Comparison of ENCODE assay signal across 9 cellular contexts in genomic region chr7:101507791-101508252, GRCh38.
DNase-seq lines count a peak whose midpoint lies in the region; ATAC-seq, FAIRE-seq and TF ChIP-seq lines count a peak whose summit lies in the region.
"Had no signal": no experiment of that assay in that cellular context is flagged by ENCODE, and none has a peak within 500 bp of the region (broad histone marks: within the 10 kb centered on the region; RNA-seq: fewer than 3 reads in every experiment).

No MANE protein-coding gene starts in this region.

- H3K9me3 ChIP-seq in DND-41 (ENCODE audit: insufficient read depth, low read length, severe bottlenecking) (no peaks in the 10 kb centered on the region), Karpas-422 (ENCODE audit: low read length) (no peaks in the 10 kb centered on the region), right lobe of liver (no peaks in the 10 kb centered on the region)

- intact Hi-C loops in right lobe of liver (cut with DNase I): no loop called here

- H3K27ac ChIP-seq in DND-41 (ENCODE audit: low read length) (no peak overlapping the region), Karpas-422 (ENCODE audit: low read length) (no peak overlapping the region), right lobe of liver (no peak overlapping the region)

- ATAC-seq in DND-41 (ENCODE audit: insufficient read depth, low read depth) (peak; percentile 77), right lobe of liver (peak; percentile 45 to 81 (median 55)), GM18517 (IDR thresholded peaks at IDR 0.05; ENCODE audit: unreplicated experiment) (no peak)

- H3K9me2 ChIP-seq in Karpas-422 (replicated peaks; ENCODE audit: insufficient read depth, low read length): no peaks in the 10 kb centered on the region

- H2AFZ ChIP-seq in DND-41 (ENCODE audit: low read depth, low read length): peak overlapping the region; percentile 42; the same call in 1 of the 2 replicates
- H2AFZ ChIP-seq in Karpas-422 (ENCODE audit: low read length): no peak overlapping the region

- H3K4me2 ChIP-seq in DND-41 (ENCODE audit: insufficient read depth, low read length) (peak overlapping the region; percentile 25; the same call in 1 of the 2 replicates), Karpas-422 (ENCODE audit: low read depth, low read length, poor library complexity, severe bottlenecking) (no peak overlapping the region)

- DNase-seq in DND-41: peak; percentile 68
- peak; percentile 83 for DNase-seq in Karpas-422
- DNase-seq in RKO (ENCODE audit: low spot score): peak; percentile 85
- peak; percentile 28 for DNase-seq in astrocyte of the spinal cord (ENCODE audit: low read depth, low spot score)
- DNase-seq in right lobe of liver: no peak
- peak; percentile 85 for DNase-seq in urothelium cell line (ENCODE audit: low spot score)
- DNase-seq in globus pallidus (ENCODE audit: low spot score): no peak
- DNase-seq: activated T-cell treated with anti-CD3 and anti-CD28 coated beads, Interleukin-2, amount 50 U/mL, for 4 hours had no signal

- H3K79me2 ChIP-seq in DND-41 (ENCODE audit: insufficient read depth, low read length) (no peaks in the 10 kb centered on the region), Karpas-422 (ENCODE audit: low read length) (no peaks in the 10 kb centered on the region)

- in situ Hi-C loops in astrocyte of the spinal cord (cut with HindIII; ENCODE audit: low sequenced_read_pairs): no loop called here

- H3K4me3 ChIP-seq in DND-41 (ENCODE audit: low read depth in 1 of 2, low read length in 2 of 2) (no peak overlapping the region), Karpas-422 (ENCODE audit: low read length) (no peak overlapping the region), astrocyte of the spinal cord (ENCODE audit: low read depth, low read length) (no peak overlapping the region), right lobe of liver (no peak overlapping the region)

- H4K20me1 ChIP-seq in DND-41 (ENCODE audit: insufficient read depth, low read length): no peaks in the 10 kb centered on the region; the same call in 1 of the 2 replicates
- no peaks in the 10 kb centered on the region for H4K20me1 ChIP-seq in Karpas-422 (ENCODE audit: insufficient read depth, low read depth, low read length)

- peak; percentile 89 for FAIRE-seq in urothelium cell line (lab: Jason Lieb, UNC)

- TF ChIP-seq POLR2A in right lobe of liver (IDR thresholded peaks at IDR 0.05): no peak

- WGBS in right lobe of liver (ENCODE audit: insufficient coverage, low coverage, low lambda C conversion rate, missing lambda C conversion rate): 17% methylated on average over 9 of the region's 9 CpGs

- H3K9ac ChIP-seq in DND-41 (ENCODE audit: low read depth, low read length) (no peak overlapping the region), Karpas-422 (ENCODE audit: low read length) (no peak overlapping the region)

- H3K4me1 ChIP-seq in DND-41 (ENCODE audit: insufficient read depth, low read length) (peaks cover 6% of the 10 kb centered on the region; the same call in 1 of the 2 replicates), Karpas-422 (ENCODE audit: low read length) (no peaks in the 10 kb centered on the region), right lobe of liver (no peaks in the 10 kb centered on the region)

- H3K27me3 ChIP-seq in DND-41 (ENCODE audit: insufficient read depth, low read length, poor library complexity) (no peaks in the 10 kb centered on the region), Karpas-422 (ENCODE audit: low read length) (no peaks in the 10 kb centered on the region), right lobe of liver (no peaks in the 10 kb centered on the region)

- H3K36me3 ChIP-seq in DND-41 (ENCODE audit: insufficient read depth, low read length) (no peaks in the 10 kb centered on the region), Karpas-422 (ENCODE audit: insufficient read depth, low read length) (no peaks in the 10 kb centered on the region), right lobe of liver (no peaks in the 10 kb centered on the region)

- peak; percentile 97 for TF ChIP-seq CTCF in DND-41 (IDR thresholded peaks at IDR 0.05; ENCODE audit: borderline replicate concordance, extremely low read depth, low read length, poor library complexity, severe bottlenecking)
- peak; percentile 57 for TF ChIP-seq CTCF in astrocyte of the spinal cord (IDR thresholded peaks at IDR 0.05; ENCODE audit: low read depth, low read length)
- TF ChIP-seq CTCF in right lobe of liver (IDR thresholded peaks at IDR 0.05): peak in 3 of 4 donors; percentile 49 to 68 (median 55)

Comparison
In these comparisons a context has a peak if more than half of its experiments do, and no peak if none do; other contexts are left out.
1. DNase-seq: peak in DND-41 (single experiment), Karpas-422 (single experiment), RKO (single experiment), astrocyte of the spinal cord (single experiment) and urothelium cell line (single experiment); none in right lobe of liver (0 of 3) and globus pallidus (single experiment).
2. Peak in every context shown above with its lines, with median percentiles within 50 percentile points of each other: CTCF ChIP-seq.